22 cellular contexts compared by ENCODE assay signal in genomic region chr1:245095903-245096302, GRCh38.
"Had no signal": no experiment of that assay in that cellular context is flagged by ENCODE, and none has a peak within 500 bp of the region (broad histone marks: within the 10 kb centered on the region; RNA-seq: fewer than 3 reads in every experiment).

No MANE protein-coding gene starts in this region.

- H3K4me2 ChIP-seq: hepatocyte had no signal

- H3K36me3 ChIP-seq: colonic mucosa, ovary, spleen, suprapubic skin had no signal

- ATAC-seq: foreskin keratinocyte; gastroesophageal sphincter; heart left ventricle; naive thymus-derived CD4-positive, alpha-beta T cell; right cardiac atrium; stimulated activated memory B cell treated with anti-CD40 and anti-IgM and Interleukin-4, amounts not matched to agents 10 μg/mL and 1 μg/mL and 100 μg/mL, for 72 hours; stimulated activated naive CD8-positive, alpha-beta T cell treated with anti-CD3 and anti-CD28 coated beads, Interleukin-15, Interleukin-2, amounts not matched to agents 100 U/mL and 50 U/mL, for 24 hours had no signal

- H3K4me1 ChIP-seq: colonic mucosa, gastroesophageal sphincter, psoas muscle, suprapubic skin, vagina had no signal

- DNase-seq: colonic mucosa; effector memory CD4-positive, alpha-beta T cell; foreskin keratinocyte; heart left ventricle; kidney; mesenchymal stem cell; naive thymus-derived CD4-positive, alpha-beta T cell; ovary; psoas muscle; right cardiac atrium; spleen; stimulated activated CD4-positive, alpha-beta T cell treated with anti-CD3 and anti-CD28 coated beads, Interleukin-4, amount 100 ng/mL, for 4 hours; stimulated activated naive CD8-positive, alpha-beta T cell treated with anti-CD3 and anti-CD28 coated beads, Interleukin-15, Interleukin-2, amounts not matched to agents 100 U/mL and 50 U/mL, for 24 hours; trophoblast cell had no signal

- H2AFZ ChIP-seq: hepatocyte had no signal

- H3K27ac ChIP-seq: colonic mucosa, esophagus muscularis mucosa, foreskin keratinocyte, gastroesophageal sphincter, heart left ventricle, hepatocyte, ovary, psoas muscle, skin epidermis, suprapubic skin, vagina had no signal

- H3K4me3 ChIP-seq: colonic mucosa, esophagus muscularis mucosa, gastroesophageal sphincter, heart left ventricle, hepatocyte, lung, ovary, psoas muscle, skin epidermis, spleen, suprapubic skin, vagina had no signal

- H3K27me3 ChIP-seq: colonic mucosa, esophagus muscularis mucosa, foreskin keratinocyte, gastroesophageal sphincter, heart left ventricle, hepatocyte, ovary, spleen, suprapubic skin, vagina had no signal

- H3K9me3 ChIP-seq: colonic mucosa, esophagus muscularis mucosa, gastroesophageal sphincter, heart left ventricle, ovary, psoas muscle, spleen, suprapubic skin, vagina had no signal

- H3K79me2 ChIP-seq: hepatocyte had no signal
